In the genomic region with DNA sequence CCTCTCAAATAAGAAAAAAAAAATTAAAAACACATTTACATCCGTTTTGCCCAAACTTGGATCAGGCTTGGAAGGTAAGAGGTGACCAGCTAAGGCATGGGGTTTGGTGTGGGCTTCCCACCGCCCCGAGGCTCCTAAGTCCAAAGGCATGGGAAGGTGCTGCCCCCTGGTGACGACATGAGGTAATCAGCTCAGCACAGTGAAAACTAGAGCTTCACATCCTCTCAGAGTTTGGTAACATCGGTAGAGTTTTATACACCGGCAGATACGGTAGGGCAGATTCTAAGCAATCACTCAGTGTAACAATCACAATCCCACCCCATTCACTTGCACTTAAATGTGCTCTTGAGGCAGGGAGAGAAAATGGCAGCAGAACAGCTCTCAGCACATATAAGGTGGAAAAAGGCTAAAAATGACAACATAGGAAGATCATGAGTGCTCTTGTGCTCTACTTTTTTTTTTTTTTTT, we compare ENCODE assay signal across 8 cellular contexts.
DNase-seq lines count a peak whose midpoint lies in the region; ATAC-seq, FAIRE-seq and TF ChIP-seq lines count a peak whose summit lies in the region.

No MANE protein-coding gene starts in this region.

- no peak overlapping the region for H2BK5ac ChIP-seq in H1 (ENCODE audit: low read depth, low read length)

- H2AFZ ChIP-seq in H1 (ENCODE audit: low read length) = no peak overlapping the region

- no peak overlapping the region for H2AK5ac ChIP-seq in H1 (ENCODE audit: low read depth, low read length)

- H3K79me1 ChIP-seq in H1 (ENCODE audit: low read depth, low read length) = no peaks in the 10 kb centered on the region

- H3K4me3 Mint-ChIP-seq in activated CD4-positive, alpha-beta memory T cell treated with anti-CD3 and anti-CD28 coated beads, Interleukin-2, amount 10 ng/mL, durations not matched to agents 7 days and 5 days = no peak overlapping the region

- H3K23ac ChIP-seq in H1 (ENCODE audit: insufficient read length) = no peak overlapping the region

- H2BK12ac ChIP-seq in H1 (ENCODE audit: low read depth, low read length) = peak overlapping the region; percentile 85; the same call in 1 of the 2 replicates

- no peaks in the 10 kb centered on the region; a peak in 2 of 7 replicates for H3K4me1 ChIP-seq in H1 (replicated peaks in 1 of 4; ENCODE audit: control insufficient read depth in 3 of 4, insufficient read depth in 4 of 4, low read length in 3 of 4)

- peak; percentile 95 for TF ChIP-seq CTCF in AG10803 (conservative IDR thresholded peaks at IDR 0.05; ENCODE audit: low read length)
- TF ChIP-seq CTCF in H1 (IDR thresholded peaks at IDR 0.05; ENCODE audit: control extremely low read depth in 1 of 3, insufficient read depth in 1 of 3, low read depth in 1 of 3, low read length in 3 of 3) = peak; percentile 79 to 97 (median 87)

- H4K8ac ChIP-seq in H1 (ENCODE audit: extremely low read depth, insufficient read depth, low read length) = no peak overlapping the region

- no peak overlapping the region for H3K14ac ChIP-seq in H1 (ENCODE audit: insufficient read length)

- 10% methylated on average over 7 of the region's 7 CpGs; no CpG with 5 or more reads in 1 of the 2 experiments for WGBS in H1 (ENCODE audit: extremely low coverage in 1 of 2, insufficient coverage in 1 of 2, insufficient read length in 1 of 2, insufficient replicate concordance in 2 of 2, low coverage in 1 of 2, low lambda C conversion rate in 2 of 2, missing lambda C conversion rate in 1 of 2), 2 experiments

- H3K23me2 ChIP-seq in H1 (ENCODE audit: low read depth, low read length) = no peaks in the 10 kb centered on the region

- no peaks in the 10 kb centered on the region for H3K27me3 Mint-ChIP-seq in activated CD4-positive, alpha-beta memory T cell treated with anti-CD3 and anti-CD28 coated beads, Interleukin-2, amount 10 ng/mL, durations not matched to agents 7 days and 5 days

- no peak overlapping the region for H3K27ac Mint-ChIP-seq in activated CD4-positive, alpha-beta memory T cell treated with anti-CD3 and anti-CD28 coated beads, Interleukin-2, amount 10 ng/mL, durations not matched to agents 7 days and 5 days

- no peak overlapping the region for H4K5ac ChIP-seq in H1 (ENCODE audit: insufficient read length, low read depth, low read length)

- no peak overlapping the region for H4K91ac ChIP-seq in H1 (replicated peaks; ENCODE audit: insufficient read length, low read length)

- no peaks in the 10 kb centered on the region for H3K9me3 ChIP-seq in H1 (ENCODE audit: insufficient read depth in 2 of 2, low read depth in 1 of 2, low read length in 1 of 2)

- CTCF ChIA-PET in activated CD4-positive, alpha-beta memory T cell treated with anti-CD3 and anti-CD28 coated beads, Interleukin-2, amount 10 ng/mL, durations not matched to agents 7 days and 5 days (lab: Charles Lee) = interaction anchor here (0.6 to 4.4 kb wide), 68 partner anchors 9 to 791 kb away, joined by 3 to 78 read pairs (median 4); no protein-coding TSS in a partner anchor
- CTCF ChIA-PET in H1 (lab: Charles Lee; ENCODE audit: partially characterized antibody) = interaction anchor here (0.6 to 3.4 kb wide), 63 partner anchors 9 to 827 kb away, joined by 3 to 48 read pairs (median 4); no protein-coding TSS in a partner anchor

- H3K9me3 Mint-ChIP-seq in activated CD4-positive, alpha-beta memory T cell treated with anti-CD3 and anti-CD28 coated beads, Interleukin-2, amount 10 ng/mL, durations not matched to agents 7 days and 5 days = no peaks in the 10 kb centered on the region

- H2BK20ac ChIP-seq in H1 (ENCODE audit: low read length) = no peak overlapping the region

- no peaks in the 10 kb centered on the region for H3K27me3 ChIP-seq in H1 (replicated peaks in 1 of 4; ENCODE audit: control insufficient read depth in 3 of 4, extremely low read depth in 1 of 4, insufficient read depth in 3 of 4, low read length in 3 of 4)

- peak; percentile 96 for FAIRE-seq in H1 (lab: Jason Lieb, UNC)

- no peaks in the 10 kb centered on the region for H3K36me3 ChIP-seq in H1 (ENCODE audit: control insufficient read depth in 2 of 4, insufficient read depth in 4 of 4, low read length in 3 of 4)

- H3K4me2 ChIP-seq in H1 (ENCODE audit: insufficient read depth in 1 of 2, low read depth in 2 of 2, low read length in 2 of 2) = peak overlapping the region; percentile 23 to 63; a peak in 3 of 4 replicates

- peak overlapping the region; percentile 84; the same call in 1 of the 2 replicates for H3K18ac ChIP-seq in H1 (ENCODE audit: extremely low read depth, low read length)

- TF ChIP-seq RAD21 in H1 (IDR thresholded peaks at IDR 0.05 in 1 of 2, conservative IDR thresholded peaks at IDR 0.05 in 1 of 2; ENCODE audit: low read depth in 2 of 2, low read length in 2 of 2) = peak; percentile 99

- H3K9ac ChIP-seq in H1 (replicated peaks in 1 of 4; ENCODE audit: extremely low read depth in 1 of 4, low read depth in 3 of 4, low read length in 3 of 4) = no peak overlapping the region

- TF ChIP-seq POLR2A in H1 (IDR thresholded peaks at IDR 0.05; ENCODE audit: control extremely low read depth in 1 of 2, low read depth in 2 of 2, low read length in 2 of 2) = no peak

- DNase-seq in AG10803 (ENCODE audit: low read depth) = peak; percentile 50
- peak; percentile 79 to 94 for DNase-seq in NCI-H526 (lab: John Stamatoyannopoulos, UW)
- peak; percentile 82 for DNase-seq in activated CD4-positive, alpha-beta memory T cell treated with anti-CD3 and anti-CD28 coated beads, Interleukin-2, amount 10 ng/mL, durations not matched to agents 7 days and 5 days
- peak; percentile 70 to 95 for DNase-seq in H1 (ENCODE audit: low read depth in 1 of 2, low spot score in 2 of 2)
- peak; percentile 85 for DNase-seq in medulla oblongata (ENCODE audit: extremely low spot score)
- DNase-seq in stimulated activated CD8-positive, alpha-beta memory T cell treated with anti-CD3 and anti-CD28 coated beads, Interleukin-15, amount 100 ng/mL, for 4 hours (ENCODE audit: low read depth in 2 of 2) = peak; percentile 38 to 46

- H3K4me3 ChIP-seq in AG10803 (ENCODE audit: low read length) = no peak overlapping the region
- H3K4me3 ChIP-seq in H1 (ENCODE audit: extremely low read depth in 1 of 4, insufficient read depth in 2 of 4, low read depth in 3 of 4, low read length in 4 of 4) = peak overlapping the region; percentile 26 to 49 (median 32); a peak in 5 of 8 replicates

- H4K20me1 ChIP-seq in H1 (replicated peaks in 1 of 2; ENCODE audit: control insufficient read depth in 1 of 2, insufficient read depth in 2 of 2, low read length in 2 of 2) = no peaks in the 10 kb centered on the region

- no peak for TF ChIP-seq EP300 in H1 (IDR thresholded peaks at IDR 0.05; ENCODE audit: borderline replicate concordance in 1 of 2, low read depth in 2 of 2, low read length in 2 of 2)

- H2BK15ac ChIP-seq in H1 (ENCODE audit: low read length) = peak overlapping the region; percentile 96; the same call in 1 of the 2 replicates

- H3K79me2 ChIP-seq in H1 (ENCODE audit: control insufficient read depth in 1 of 2, insufficient read depth in 2 of 2, low read length in 2 of 2) = no peaks in the 10 kb centered on the region

- ATAC-seq in GM18909 (IDR thresholded peaks at IDR 0.05; ENCODE audit: poor library complexity, unreplicated experiment) = peak; percentile 87
- ATAC-seq in HG03442 (IDR thresholded peaks at IDR 0.05; ENCODE audit: unreplicated experiment) = peak; percentile 72

- no peak overlapping the region for H3K56ac ChIP-seq in H1 (replicated peaks; ENCODE audit: insufficient read length, low read depth, low read length)

- no peak overlapping the region for H3K27ac ChIP-seq in H1 (ENCODE audit: low read depth, low read length)

- no peak overlapping the region for H2BK120ac ChIP-seq in H1 (replicated peaks; ENCODE audit: low read depth, low read length)

- peaks cover 19% of the 10 kb centered on the region for H3K36me3 Mint-ChIP-seq in activated CD4-positive, alpha-beta memory T cell treated with anti-CD3 and anti-CD28 coated beads, Interleukin-2, amount 10 ng/mL, durations not matched to agents 7 days and 5 days (ENCODE audit: low read depth)

- peaks cover 18% of the 10 kb centered on the region for H3K4me1 Mint-ChIP-seq in activated CD4-positive, alpha-beta memory T cell treated with anti-CD3 and anti-CD28 coated beads, Interleukin-2, amount 10 ng/mL, durations not matched to agents 7 days and 5 days

- H3K4ac ChIP-seq in H1 (replicated peaks; ENCODE audit: insufficient read length, low read depth, low read length) = no peak overlapping the region

- POLR2A ChIA-PET in activated CD4-positive, alpha-beta memory T cell treated with anti-CD3 and anti-CD28 coated beads, Interleukin-2, amount 10 ng/mL, durations not matched to agents 7 days and 5 days (lab: Charles Lee) = interaction anchor here (0.9 to 1.6 kb wide), 6 partner anchors 473 to 741 kb away, joined by 3 to 5 read pairs (median 3); no protein-coding TSS in a partner anchor
- POLR2A ChIA-PET in H1 (lab: Charles Lee; ENCODE audit: partially characterized antibody) = no interaction called here

TF ChIP-seq in H1, 55 proteins besides CTCF, POLR2A, EP300 and RAD21:
- no peak for TF ChIP-seq TEAD4 (IDR thresholded peaks at IDR 0.05; ENCODE audit: low read depth, low read length)
- TF ChIP-seq BRCA1 (IDR thresholded peaks at IDR 0.05; ENCODE audit: low read depth, low read length) = 0 out of 2 replicates have a peak, but pooled peaks have one; percentile 32
- 0 out of 2 replicates have a peak, but pooled peaks have one; percentile 32 for TF ChIP-seq CREB1 (IDR thresholded peaks at IDR 0.05)
- peak; percentile 60 for TF ChIP-seq ASH2L (IDR thresholded peaks at IDR 0.05; ENCODE audit: low read length)
- peak; percentile 86 for TF ChIP-seq SRF (IDR thresholded peaks at IDR 0.05; ENCODE audit: low read depth, low read length)
- no peak for TF ChIP-seq RXRA (IDR thresholded peaks at IDR 0.05; ENCODE audit: insufficient read depth, low read depth, low read length)
- TF ChIP-seq YY1 (IDR thresholded peaks at IDR 0.05; ENCODE audit: low read depth, low read length) = 0 out of 2 replicates have a peak, but pooled peaks have one; percentile 38
